1 cellular context compared by ENCODE assay signal in the genomic region with DNA sequence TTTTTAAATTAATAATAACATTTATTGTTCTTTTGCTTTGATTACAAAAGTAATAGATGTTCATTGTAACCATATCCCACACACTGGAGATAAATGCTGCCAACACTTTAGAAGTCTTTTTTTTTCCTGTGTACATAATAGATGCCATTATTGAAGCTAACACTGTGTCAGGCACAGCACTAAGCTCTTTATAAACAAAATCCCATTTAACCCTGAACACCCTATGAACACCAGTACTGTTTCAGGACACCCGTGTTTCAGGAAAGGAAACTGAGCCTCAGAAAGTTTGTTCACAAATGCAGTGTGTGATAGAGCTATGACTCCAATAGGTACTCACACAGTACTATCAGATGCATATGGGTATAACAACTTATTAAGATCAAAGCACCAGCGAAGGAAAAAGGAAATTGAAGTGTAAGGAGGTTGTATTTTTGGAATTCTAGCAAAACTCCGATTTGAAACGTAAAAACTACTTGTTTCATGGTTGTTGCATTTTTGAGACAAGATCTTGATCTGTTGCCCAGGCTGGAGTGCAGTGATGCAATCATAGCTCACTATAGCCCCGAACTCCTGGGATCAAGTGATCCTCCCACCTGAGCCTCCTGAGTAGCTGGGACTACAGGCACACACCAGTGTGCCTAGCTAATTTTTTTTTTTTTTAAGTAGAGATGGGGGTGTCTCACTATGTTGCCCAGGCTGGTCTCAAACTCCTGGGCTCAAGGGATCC.
TF ChIP-seq lines count a peak whose summit lies in the region.

No MANE protein-coding gene starts in this region.

TF ChIP-seq in H1, 55 proteins besides CTCF, POLR2A, EP300 and RAD21:
- TF ChIP-seq TCF12 (IDR thresholded peaks at IDR 0.05; ENCODE audit: low read depth, low read length) (no peak), EZH2 (IDR thresholded peaks at IDR 0.05; ENCODE audit: low read depth, low read length, severe bottlenecking) (no peak), BACH1 (IDR thresholded peaks at IDR 0.05; ENCODE audit: low read length) (no peak), BCL11A (IDR thresholded peaks at IDR 0.05; ENCODE audit: low read depth in 2 of 2, low read length in 2 of 2) (no peak)
